7 cellular contexts compared by ENCODE assay signal in the genomic region with DNA sequence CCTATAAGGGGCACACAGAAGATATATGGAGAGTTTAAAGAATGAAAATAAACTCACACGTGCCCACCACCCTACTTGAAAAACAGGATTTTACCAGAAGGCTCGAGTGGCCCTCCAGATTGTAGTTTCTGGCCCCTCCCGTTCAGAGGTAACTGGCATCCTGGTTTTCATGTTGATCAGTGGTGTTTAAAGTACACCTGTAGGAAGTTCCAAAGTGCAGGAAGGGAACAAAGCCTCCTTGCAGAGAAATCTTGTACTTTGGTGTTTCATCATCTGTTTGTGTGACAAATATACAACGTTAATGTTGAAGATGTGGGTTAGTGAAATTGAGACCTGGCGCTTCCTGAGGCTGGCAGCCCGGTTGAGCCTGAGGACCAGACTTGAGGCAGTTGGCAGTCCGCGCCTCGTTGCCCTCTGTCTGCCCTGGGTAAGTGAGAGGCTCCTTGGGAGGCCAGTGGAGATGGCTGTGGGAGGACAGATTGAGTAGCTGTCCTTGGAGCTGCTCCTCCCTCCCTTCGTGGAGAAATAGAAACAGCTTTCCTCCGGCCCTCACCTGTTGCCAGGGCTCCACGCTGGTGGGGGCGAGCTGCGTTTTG. TPM values are rescaled to one million over a fixed set of nuclear protein-coding genes. Genes with fewer than 3 reads are reported as not detected.
A peak's percentile ranks its signal among the peaks of the same experiment; 100 is the strongest.
DNase-seq lines count a peak whose midpoint lies in the region; ATAC-seq, FAIRE-seq and TF ChIP-seq lines count a peak whose summit lies in the region.
"Not testable (repeated sequence)": the region's sequence is repeated elsewhere in the genome, so short reads cannot be mapped to it uniquely, and the experiment has no call there.
"Had no signal": no experiment of that assay in that cellular context is flagged by ENCODE, and none has a peak within 500 bp of the region (broad histone marks: within the 10 kb centered on the region; RNA-seq: fewer than 3 reads in every experiment).

No MANE protein-coding gene starts in this region.

- DNase-seq in GM12878 (ENCODE audit: low read depth, low spot score); left colon; HepG2 (ENCODE audit: low spot score); mucosa of descending colon; upper lobe of right lung: not testable (repeated sequence)

- not testable (repeated sequence) for ATAC-seq in GM12878
- ATAC-seq in left colon (peak; percentile 81), HepG2 (peak; percentile 45), mucosa of descending colon (peak; percentile 81), upper lobe of right lung (peak; percentile 68)

- SMC1A ChIA-PET in GM12878 (lab: Charles Lee; ENCODE audit: uncharacterized antibody, unreplicated experiment): not testable (repeated sequence)

- not testable (repeated sequence) for H3K27me3 ChIP-seq in GM12878 (replicated peaks in 1 of 2; ENCODE audit: control insufficient read depth in 2 of 2, insufficient read depth in 2 of 2, low read length in 1 of 2); HepG2 (ENCODE audit: control insufficient read depth in 1 of 2, insufficient read depth in 2 of 2, low read length in 2 of 2); upper lobe of right lung

- POLR2A ChIA-PET in GM12878 (lab: Charles Lee); HepG2 (lab: Yijun Ruan, JAX): not testable (repeated sequence)

- H3K27ac ChIP-seq in GM12878 (ENCODE audit: control insufficient read depth, insufficient read depth); HepG2 (ENCODE audit: extremely low read length, insufficient read depth, low read length); upper lobe of right lung: not testable (repeated sequence)

- not testable (repeated sequence) for TF ChIP-seq EP300 in GM12878 (IDR thresholded peaks at IDR 0.05; ENCODE audit: borderline replicate concordance in 1 of 2, control insufficient read depth in 1 of 2, low read depth in 2 of 2, low read length in 2 of 2); HepG2 (IDR thresholded peaks at IDR 0.05; ENCODE audit: low read depth in 2 of 2, low read length in 2 of 2); HepG2 (CRISPR knock-in tag; IDR thresholded peaks at IDR 0.05; ENCODE audit: borderline replicate concordance)

- no CpG with 5 or more reads among the region's 14 CpGs for WGBS in GM12878 (ENCODE audit: insufficient coverage, insufficient replicate concordance, low lambda C conversion rate, missing lambda C conversion rate)
- WGBS in HepG2 (ENCODE audit: low lambda C conversion rate): 10% methylated on average over 1 of the region's 14 CpGs

- CTCF ChIA-PET in GM12878 (lab: Yijun Ruan, JAX); HepG2 (lab: Yijun Ruan, JAX; ENCODE audit: low intra/inter-chr PET ratio, low total read pairs): not testable (repeated sequence)

- H3K36me3 ChIP-seq in GM12878 (ENCODE audit: control insufficient read depth in 2 of 2, insufficient read depth in 2 of 2, low read length in 1 of 2); HepG2 (replicated peaks in 1 of 2; ENCODE audit: control insufficient read depth in 1 of 2, insufficient read depth in 2 of 2, low read length in 2 of 2); mucosa of descending colon (ENCODE audit: low read depth); upper lobe of right lung: not testable (repeated sequence)

- RAD21 ChIA-PET in GM12878 (lab: Charles Lee; ENCODE audit: unreplicated experiment): not testable (repeated sequence)

- TF ChIP-seq CTCF in GM12878 (IDR thresholded peaks at IDR 0.05 in 2 of 3, conservative IDR thresholded peaks at IDR 0.05 in 1 of 3; ENCODE audit: control insufficient read depth in 2 of 3, extremely low read depth in 1 of 3, insufficient read depth in 1 of 3, low read depth in 3 of 3, low read length in 3 of 3); HepG2 (CRISPR knock-in tag; IDR thresholded peaks at IDR 0.05); mucosa of descending colon (IDR thresholded peaks at IDR 0.05); upper lobe of right lung (IDR thresholded peaks at IDR 0.05): not testable (repeated sequence)

- TF ChIP-seq POLR2A in GM12878 (IDR thresholded peaks at IDR 0.05; ENCODE audit: low read depth, low read length); HepG2 (IDR thresholded peaks at IDR 0.05; ENCODE audit: insufficient read depth in 1 of 2, low read depth in 2 of 2, low read length in 2 of 2): not testable (repeated sequence)

- H2AFZ ChIP-seq in GM12878 (ENCODE audit: control insufficient read depth, low read depth, low read length); HepG2 (ENCODE audit: low read length): not testable (repeated sequence)

- H3K4me2 ChIP-seq in GM12878 (ENCODE audit: control insufficient read depth, insufficient read depth); HepG2 (ENCODE audit: low read depth, low read length): not testable (repeated sequence)

- H4K20me1 ChIP-seq in GM12878 (ENCODE audit: control insufficient read depth, insufficient read depth); HepG2 (ENCODE audit: insufficient read depth, low read length): not testable (repeated sequence)

- in situ Hi-C loops in GM12878 (cut with MboI); HepG2 (cut with HindIII; ENCODE audit: extremely low pct_ligation_motif_present, low pct_unique_long_range_greater_than_20kb): not testable (repeated sequence)

- H3K9me3 ChIP-seq in GM12878 (replicated peaks; ENCODE audit: control insufficient read depth, insufficient read depth, low read length); HepG2 (ENCODE audit: low read length); mucosa of descending colon; upper lobe of right lung: not testable (repeated sequence)

- not testable (repeated sequence) for H3K4me1 ChIP-seq in GM12878 (ENCODE audit: control insufficient read depth, insufficient read depth, low read length); mucosa of descending colon (ENCODE audit: low read depth); upper lobe of right lung
- peaks cover 14% of the 10 kb centered on the region for H3K4me1 ChIP-seq in HepG2 (ENCODE audit: insufficient read depth, low read length)

- intact Hi-C loops in GM12878 (cut with micrococcal nuclease; ENCODE audit: unreplicated experiment); left colon (cut with DNase I, micrococcal nuclease); HepG2 (cut with micrococcal nuclease; ENCODE audit: unreplicated experiment); mucosa of descending colon (cut with DNase I, micrococcal nuclease); upper lobe of right lung (cut with DNase I): not testable (repeated sequence)

- H3K4me3 ChIP-seq in GM12878; HepG2 (replicated peaks in 1 of 3; ENCODE audit: insufficient read depth in 1 of 3, low read depth in 2 of 3, low read length in 3 of 3); mucosa of descending colon; upper lobe of right lung: not testable (repeated sequence)

- H3K79me2 ChIP-seq in GM12878 (ENCODE audit: control insufficient read depth, insufficient read depth, low read length): not testable (repeated sequence)
- peaks cover 18% of the 10 kb centered on the region for H3K79me2 ChIP-seq in HepG2 (ENCODE audit: insufficient read depth, low read length)

- BruUV-seq in GM12878 (replicated peaks; lab: Mats Ljungman, UMichigan); HepG2 (replicated peaks; lab: Mats Ljungman, UMichigan): not testable (repeated sequence)

- not testable (repeated sequence) for TF ChIP-seq RAD21 in GM12878 (IDR thresholded peaks at IDR 0.05; ENCODE audit: insufficient read depth, low read depth, low read length); HepG2 (CRISPR knock-in tag; IDR thresholded peaks at IDR 0.05)

- not testable (repeated sequence) for H3K9ac ChIP-seq in GM12878 (ENCODE audit: control insufficient read depth, insufficient read depth, low read length); HepG2 (ENCODE audit: insufficient read depth, low read depth, low read length)

- FAIRE-seq in GM12878 (lab: Jason Lieb, UNC): peak; percentile 66
- peak; percentile 83 for FAIRE-seq in HepG2 (lab: Jason Lieb, UNC)

RNA-seq across cellular contexts. Expression of a gene that starts 12.6 kb away (rescaled TPM):
- total RNA-seq in GM12878 (2013; cell fraction: nucleolus; rRNA removed): 62.9 and 66.4 TPM in 2 replicates
- total RNA-seq in GM12878 (2014; rRNA removed): 18.2 and 22.7 TPM in 2 replicates
- total RNA-seq in GM12878 (2014; rRNA removed; fragmentation: Illumina TruSeq; extraction: Trizol): 15.8 and 18.0 TPM in 2 replicates
- total RNA-seq in GM12878 (2021): 35.7 and 39.0 TPM in 2 replicates
- 11.0 TPM for polyA plus RNA-seq in GM12878 (2011; ENCODE audit: low read depth)
- 40.1 and 41.3 TPM in 2 replicates for polyA plus RNA-seq in GM12878 (2011; rRNA removed)
- polyA plus RNA-seq in GM12878 (2011; cell fraction: cytosol; rRNA removed): 30.9 and 33.6 TPM in 2 replicates
- 45.6 and 48.6 TPM in 2 replicates for polyA plus RNA-seq in GM12878 (2011; cell fraction: nucleus; rRNA removed)
- 15.1 and 19.1 TPM in 2 replicates for polyA plus RNA-seq in GM12878 (2012)
- 31.6 and 38.5 TPM in 2 replicates for polyA plus RNA-seq in GM12878 (2014; fragmentation: Illumina TruSeq; extraction: Trizol)
- polyA plus RNA-seq in GM12878 (2014; fragmentation: Nextera tagmentation; extraction: Ambion mirVana): 1 to 10 TPM; 3.9 to 5.2 TPM
- polyA plus RNA-seq in GM12878 (2014; rRNA removed): 24.7 and 25.5 TPM in 2 replicates
- 10 to 100 TPM; 26.3 to 30.8 TPM for polyA plus RNA-seq in GM12878 (2016; fragmentation: Nextera tagmentation; extraction: Ambion mirVana)
- 46.2 and 54.6 TPM in 2 replicates for polyA minus RNA-seq in GM12878 (2011; rRNA and poly(A)+ RNA removed)
- polyA minus RNA-seq in GM12878 (2011; cell fraction: cytosol; rRNA and poly(A)+ RNA removed): 11.4 and 16.6 TPM in 2 replicates
- polyA minus RNA-seq in GM12878 (2011; cell fraction: nucleus; rRNA and poly(A)+ RNA removed): 18.3 and 23.6 TPM in 2 replicates
- total RNA-seq in left colon: 10 to 100 TPM; 71.1 to 77.4 TPM
- total RNA-seq in HepG2 (2016; rRNA removed; fragmentation: Illumina TruSeq; extraction: Trizol): 59.6 and 72.9 TPM in 2 replicates
- total RNA-seq in HepG2 (2016; cell fraction: cytosol; rRNA removed; fragmentation: Illumina TruSeq; extraction: Trizol; ENCODE audit: low read depth): 53.8 and 58.1 TPM in 2 replicates
- total RNA-seq in HepG2 (2016; cell fraction: insoluble cytoplasmic fraction; rRNA removed; fragmentation: Illumina TruSeq; extraction: Trizol): 57.5 and 62.0 TPM in 2 replicates
- 43.6 and 57.5 TPM in 2 replicates for total RNA-seq in HepG2 (2016; cell fraction: membrane; rRNA removed; fragmentation: Illumina TruSeq; extraction: Trizol)
- total RNA-seq in HepG2 (2016; cell fraction: nucleus; rRNA removed; fragmentation: Illumina TruSeq; extraction: Trizol): 40.5 and 51.1 TPM in 2 replicates
- 129 TPM in 2 replicates for polyA plus RNA-seq in HepG2 (2011; rRNA removed)
- polyA plus RNA-seq in HepG2 (2011; cell fraction: cytosol; rRNA removed): 93.3 and 120 TPM in 2 replicates
- polyA plus RNA-seq in HepG2 (2011; cell fraction: nucleus; rRNA removed): 125 and 138 TPM in 2 replicates
- 68.8 and 96.6 TPM in 2 replicates for polyA plus RNA-seq in HepG2 (2012)
- 21.1 and 27.5 TPM in 2 replicates for polyA plus RNA-seq in HepG2 (2016; cell fraction: cytosol; fragmentation: Illumina TruSeq; extraction: Trizol; ENCODE audit: low read depth)
- polyA plus RNA-seq in HepG2 (2016; cell fraction: insoluble cytoplasmic fraction; fragmentation: Illumina TruSeq; extraction: Trizol; ENCODE audit: low read depth): 55.5 and 59.6 TPM in 2 replicates
- 31.1 and 35.0 TPM in 2 replicates for polyA plus RNA-seq in HepG2 (2016; cell fraction: membrane; fragmentation: Illumina TruSeq; extraction: Trizol; ENCODE audit: low read depth)
- 66.4 and 80.4 TPM in 2 replicates for polyA plus RNA-seq in HepG2 (2016; cell fraction: nucleus; fragmentation: Illumina TruSeq; extraction: Trizol; ENCODE audit: insufficient read depth, low read depth)
- 39.6 and 230 TPM in 2 replicates for polyA minus RNA-seq in HepG2 (2011; rRNA and poly(A)+ RNA removed; ENCODE audit: low replicate concordance)
- 117 and 142 TPM in 2 replicates for polyA minus RNA-seq in HepG2 (2011; cell fraction: cytosol; rRNA and poly(A)+ RNA removed)
- 118 and 140 TPM in 2 replicates for polyA minus RNA-seq in HepG2 (2011; cell fraction: nucleus; rRNA and poly(A)+ RNA removed)
- 10 to 100 TPM; 73.3 to 79.6 (median 79.3) TPM for total RNA-seq in mucosa of descending colon
- total RNA-seq in upper lobe of right lung: 90.9 TPM

RNA-seq across cellular contexts. Expression of a gene that starts 19.2 kb away (rescaled TPM):
- 0.98 TPM in 1 of 2 replicates, not detected in the other for total RNA-seq in GM12878 (2013; cell fraction: nucleolus; rRNA removed)
- total RNA-seq in GM12878 (2014; rRNA removed): not detected in 2 replicates
- total RNA-seq in GM12878 (2014; rRNA removed; fragmentation: Illumina TruSeq; extraction: Trizol): not detected in 2 replicates
- 0.15 TPM in 1 of 2 replicates, not detected in the other for total RNA-seq in GM12878 (2021)
- polyA plus RNA-seq in GM12878 (2011; ENCODE audit: low read depth): not detected
- polyA plus RNA-seq in GM12878 (2011; rRNA removed): 0.05 TPM in 1 of 2 replicates, not detected in the other
- 0.13 TPM in 1 of 2 replicates, not detected in the other for polyA plus RNA-seq in GM12878 (2011; cell fraction: cytosol; rRNA removed)
- polyA plus RNA-seq in GM12878 (2011; cell fraction: nucleus; rRNA removed): 0.16 TPM in 1 of 2 replicates, not detected in the other
- polyA plus RNA-seq in GM12878 (2012): 2.8 TPM in 1 of 2 replicates, not detected in the other
- polyA plus RNA-seq in GM12878 (2014; fragmentation: Illumina TruSeq; extraction: Trizol): not detected in 2 replicates
- polyA plus RNA-seq in GM12878 (2014; fragmentation: Nextera tagmentation; extraction: Ambion mirVana): 1 to 10 TPM in 1 of 2 experiments, not detected in 1; 1.5 TPM
- not detected in 2 replicates for polyA plus RNA-seq in GM12878 (2014; rRNA removed)
- polyA plus RNA-seq in GM12878 (2016; fragmentation: Nextera tagmentation; extraction: Ambion mirVana): 1 to 10 TPM; 3.9 to 8.2 TPM
- polyA minus RNA-seq in GM12878 (2011; rRNA and poly(A)+ RNA removed): 0.31 TPM in 1 of 2 replicates, not detected in the other
- not detected in 2 replicates for polyA minus RNA-seq in GM12878 (2011; cell fraction: cytosol; rRNA and poly(A)+ RNA removed)
- polyA minus RNA-seq in GM12878 (2011; cell fraction: nucleus; rRNA and poly(A)+ RNA removed): 0.36 and 0.96 TPM in 2 replicates
- total RNA-seq in left colon: under 1 TPM; 0.70 TPM
- not detected in 2 replicates for total RNA-seq in HepG2 (2016; rRNA removed; fragmentation: Illumina TruSeq; extraction: Trizol)
- total RNA-seq in HepG2 (2016; cell fraction: cytosol; rRNA removed; fragmentation: Illumina TruSeq; extraction: Trizol; ENCODE audit: low read depth): not detected in 2 replicates
- total RNA-seq in HepG2 (2016; cell fraction: insoluble cytoplasmic fraction; rRNA removed; fragmentation: Illumina TruSeq; extraction: Trizol): not detected in 2 replicates
- total RNA-seq in HepG2 (2016; cell fraction: membrane; rRNA removed; fragmentation: Illumina TruSeq; extraction: Trizol): not detected in 2 replicates
- total RNA-seq in HepG2 (2016; cell fraction: nucleus; rRNA removed; fragmentation: Illumina TruSeq; extraction: Trizol): not detected in 2 replicates
- 0.04 TPM in 1 of 2 replicates, not detected in the other for polyA plus RNA-seq in HepG2 (2011; rRNA removed)
- not detected in 2 replicates for polyA plus RNA-seq in HepG2 (2011; cell fraction: cytosol; rRNA removed)
- polyA plus RNA-seq in HepG2 (2011; cell fraction: nucleus; rRNA removed): 0.16 TPM in 1 of 2 replicates, not detected in the other
- not detected in 2 replicates for polyA plus RNA-seq in HepG2 (2012)
- polyA plus RNA-seq in HepG2 (2016; cell fraction: cytosol; fragmentation: Illumina TruSeq; extraction: Trizol; ENCODE audit: low read depth): not detected in 2 replicates
- polyA plus RNA-seq in HepG2 (2016; cell fraction: insoluble cytoplasmic fraction; fragmentation: Illumina TruSeq; extraction: Trizol; ENCODE audit: low read depth): not detected in 2 replicates
- not detected in 2 replicates for polyA plus RNA-seq in HepG2 (2016; cell fraction: membrane; fragmentation: Illumina TruSeq; extraction: Trizol; ENCODE audit: low read depth)
- not detected in 2 replicates for polyA plus RNA-seq in HepG2 (2016; cell fraction: nucleus; fragmentation: Illumina TruSeq; extraction: Trizol; ENCODE audit: insufficient read depth, low read depth)
- polyA minus RNA-seq in HepG2 (2011; rRNA and poly(A)+ RNA removed; ENCODE audit: low replicate concordance): 0.10 and 0.16 TPM in 2 replicates
- not detected in 2 replicates for polyA minus RNA-seq in HepG2 (2011; cell fraction: cytosol; rRNA and poly(A)+ RNA removed)
- polyA minus RNA-seq in HepG2 (2011; cell fraction: nucleus; rRNA and poly(A)+ RNA removed): 0.37 and 0.52 TPM in 2 replicates
- 1 to 10 TPM in 1 of 3 donors, under 1 TPM in 1, not detected in 1; 0.89 to 1.2 TPM for total RNA-seq in mucosa of descending colon
- 1.4 TPM for total RNA-seq in upper lobe of right lung
- total RNA-seq: H9 had no signal
- polyA plus RNA-seq: A549 had no signal

RNA-seq across cellular contexts. Expression of a gene that starts 30.2 kb away (rescaled TPM):
- total RNA-seq in GM12878 (2013; cell fraction: nucleolus; rRNA removed): 69.9 and 87.2 TPM in 2 replicates
- 26.3 and 32.2 TPM in 2 replicates for total RNA-seq in GM12878 (2014; rRNA removed)
- total RNA-seq in GM12878 (2014; rRNA removed; fragmentation: Illumina TruSeq; extraction: Trizol): 8.0 and 8.9 TPM in 2 replicates
- total RNA-seq in GM12878 (2021): 35.1 and 41.8 TPM in 2 replicates
- polyA plus RNA-seq in GM12878 (2011; ENCODE audit: low read depth): 4.6 TPM
- polyA plus RNA-seq in GM12878 (2011; rRNA removed): 3.0 and 5.2 TPM in 2 replicates
- 8.4 and 14.9 TPM in 2 replicates for polyA plus RNA-seq in GM12878 (2011; cell fraction: cytosol; rRNA removed)
- 92.7 and 133 TPM in 2 replicates for polyA plus RNA-seq in GM12878 (2011; cell fraction: nucleus; rRNA removed)
- polyA plus RNA-seq in GM12878 (2012): 17.9 and 19.9 TPM in 2 replicates
- 0.76 and 3.9 TPM in 2 replicates for polyA plus RNA-seq in GM12878 (2014; fragmentation: Illumina TruSeq; extraction: Trizol)
- under 1 TPM in 1 of 2 experiments, not detected in 1; 0.60 TPM for polyA plus RNA-seq in GM12878 (2014; fragmentation: Nextera tagmentation; extraction: Ambion mirVana)
- polyA plus RNA-seq in GM12878 (2014; rRNA removed): 35.6 and 38.4 TPM in 2 replicates
- polyA plus RNA-seq in GM12878 (2016; fragmentation: Nextera tagmentation; extraction: Ambion mirVana): 10 to 100 TPM; 24.3 to 29.4 TPM
- 3.6 and 13.4 TPM in 2 replicates for polyA minus RNA-seq in GM12878 (2011; rRNA and poly(A)+ RNA removed)
- 4.2 and 7.5 TPM in 2 replicates for polyA minus RNA-seq in GM12878 (2011; cell fraction: cytosol; rRNA and poly(A)+ RNA removed)
- 27.3 and 47.7 TPM in 2 replicates for polyA minus RNA-seq in GM12878 (2011; cell fraction: nucleus; rRNA and poly(A)+ RNA removed)
- total RNA-seq in left colon: 10 to 100 TPM; 31.5 to 31.7 TPM
- total RNA-seq in HepG2 (2016; rRNA removed; fragmentation: Illumina TruSeq; extraction: Trizol): 13.8 and 39.1 TPM in 2 replicates
- 14.4 and 16.3 TPM in 2 replicates for total RNA-seq in HepG2 (2016; cell fraction: cytosol; rRNA removed; fragmentation: Illumina TruSeq; extraction: Trizol; ENCODE audit: low read depth)
- total RNA-seq in HepG2 (2016; cell fraction: insoluble cytoplasmic fraction; rRNA removed; fragmentation: Illumina TruSeq; extraction: Trizol): 15.5 and 37.7 TPM in 2 replicates
- total RNA-seq in HepG2 (2016; cell fraction: membrane; rRNA removed; fragmentation: Illumina TruSeq; extraction: Trizol): 11.4 and 12.8 TPM in 2 replicates
- 56.5 and 57.9 TPM in 2 replicates for total RNA-seq in HepG2 (2016; cell fraction: nucleus; rRNA removed; fragmentation: Illumina TruSeq; extraction: Trizol)
- 33.5 and 51.3 TPM in 2 replicates for polyA plus RNA-seq in HepG2 (2011; rRNA removed)
- polyA plus RNA-seq in HepG2 (2011; cell fraction: cytosol; rRNA removed): 12.9 and 24.3 TPM in 2 replicates
- 624 and 803 TPM in 2 replicates for polyA plus RNA-seq in HepG2 (2011; cell fraction: nucleus; rRNA removed)
- 30.1 and 34.2 TPM in 2 replicates for polyA plus RNA-seq in HepG2 (2012)
- 5.3 and 8.4 TPM in 2 replicates for polyA plus RNA-seq in HepG2 (2016; cell fraction: cytosol; fragmentation: Illumina TruSeq; extraction: Trizol; ENCODE audit: low read depth)
- 11.9 and 12.8 TPM in 2 replicates for polyA plus RNA-seq in HepG2 (2016; cell fraction: insoluble cytoplasmic fraction; fragmentation: Illumina TruSeq; extraction: Trizol; ENCODE audit: low read depth)
- polyA plus RNA-seq in HepG2 (2016; cell fraction: membrane; fragmentation: Illumina TruSeq; extraction: Trizol; ENCODE audit: low read depth): 7.2 and 9.8 TPM in 2 replicates
- polyA plus RNA-seq in HepG2 (2016; cell fraction: nucleus; fragmentation: Illumina TruSeq; extraction: Trizol; ENCODE audit: insufficient read depth, low read depth): 125 and 129 TPM in 2 replicates
- 20.8 and 63.2 TPM in 2 replicates for polyA minus RNA-seq in HepG2 (2011; rRNA and poly(A)+ RNA removed; ENCODE audit: low replicate concordance)
- polyA minus RNA-seq in HepG2 (2011; cell fraction: cytosol; rRNA and poly(A)+ RNA removed): 11.8 and 13.7 TPM in 2 replicates
- 81.2 and 102 TPM in 2 replicates for polyA minus RNA-seq in HepG2 (2011; cell fraction: nucleus; rRNA and poly(A)+ RNA removed)
- 10 to 100 TPM; 33.6 to 51.2 (median 38.4) TPM for total RNA-seq in mucosa of descending colon
- total RNA-seq in upper lobe of right lung: 61.7 TPM

RNA-seq across cellular contexts. Expression of a gene that starts 36.6 kb away (rescaled TPM):
- 23.2 and 35.0 TPM in 2 replicates for total RNA-seq in GM12878 (2013; cell fraction: nucleolus; rRNA removed)
- total RNA-seq in GM12878 (2014; rRNA removed) (14.0 and 19.1 TPM in 2 replicates), GM12878 (2014; rRNA removed; fragmentation: Illumina TruSeq; extraction: Trizol) (8.2 and 10.4 TPM in 2 replicates), GM12878 (2021) (127 and 135 TPM in 2 replicates), left colon (100 to 1,000 TPM; 218 to 230 TPM), HepG2 (2016; rRNA removed; fragmentation: Illumina TruSeq; extraction: Trizol) (7.2 and 10.4 TPM in 2 replicates), mucosa of descending colon (100 to 1,000 TPM; 171 to 261 (median 201) TPM), upper lobe of right lung (298 TPM)
- polyA plus RNA-seq in GM12878 (2011; ENCODE audit: low read depth): 42.6 TPM
- polyA plus RNA-seq in GM12878 (2011; rRNA removed) (1.5 and 5.9 TPM in 2 replicates), GM12878 (2014; fragmentation: Illumina TruSeq; extraction: Trizol) (8.7 and 17.6 TPM in 2 replicates), GM12878 (2014; fragmentation: Nextera tagmentation; extraction: Ambion mirVana) (10 to 100 TPM in 1 of 2 experiments, 1 to 10 TPM in 1; 2.4 to 16.5 TPM), GM12878 (2014; rRNA removed) (32.2 and 53.4 TPM in 2 replicates), GM12878 (2016; fragmentation: Nextera tagmentation; extraction: Ambion mirVana) (100 to 1,000 TPM; 107 to 115 TPM), HepG2 (2011; rRNA removed) (20.1 and 21.1 TPM in 2 replicates)
- polyA plus RNA-seq in GM12878 (2011; cell fraction: cytosol; rRNA removed): 17.1 and 29.2 TPM in 2 replicates
- polyA plus RNA-seq in GM12878 (2011; cell fraction: nucleus; rRNA removed): 23.8 and 36.7 TPM in 2 replicates
- 148 and 155 TPM in 2 replicates for polyA plus RNA-seq in GM12878 (2012)
- 7.2 and 8.9 TPM in 2 replicates for polyA minus RNA-seq in GM12878 (2011; rRNA and poly(A)+ RNA removed)
- polyA minus RNA-seq in GM12878 (2011; cell fraction: cytosol; rRNA and poly(A)+ RNA removed): 44.1 and 66.7 TPM in 2 replicates
- 8.8 and 18.3 TPM in 2 replicates for polyA minus RNA-seq in GM12878 (2011; cell fraction: nucleus; rRNA and poly(A)+ RNA removed)
- total RNA-seq in HepG2 (2016; cell fraction: cytosol; rRNA removed; fragmentation: Illumina TruSeq; extraction: Trizol; ENCODE audit: low read depth): 7.6 and 9.4 TPM in 2 replicates
- 5.7 and 10.1 TPM in 2 replicates for total RNA-seq in HepG2 (2016; cell fraction: insoluble cytoplasmic fraction; rRNA removed; fragmentation: Illumina TruSeq; extraction: Trizol)
- total RNA-seq in HepG2 (2016; cell fraction: membrane; rRNA removed; fragmentation: Illumina TruSeq; extraction: Trizol): 11.1 and 14.0 TPM in 2 replicates
- total RNA-seq in HepG2 (2016; cell fraction: nucleus; rRNA removed; fragmentation: Illumina TruSeq; extraction: Trizol): 13.6 and 17.3 TPM in 2 replicates
- polyA plus RNA-seq in HepG2 (2011; cell fraction: cytosol; rRNA removed): 29.7 and 32.0 TPM in 2 replicates
- polyA plus RNA-seq in HepG2 (2011; cell fraction: nucleus; rRNA removed): 42.5 and 51.4 TPM in 2 replicates
- polyA plus RNA-seq in HepG2 (2012): 133 and 154 TPM in 2 replicates
- 106 and 119 TPM in 2 replicates for polyA plus RNA-seq in HepG2 (2016; cell fraction: cytosol; fragmentation: Illumina TruSeq; extraction: Trizol; ENCODE audit: low read depth)
- polyA plus RNA-seq in HepG2 (2016; cell fraction: insoluble cytoplasmic fraction; fragmentation: Illumina TruSeq; extraction: Trizol; ENCODE audit: low read depth): 50.3 and 60.7 TPM in 2 replicates
- 97.9 and 104 TPM in 2 replicates for polyA plus RNA-seq in HepG2 (2016; cell fraction: membrane; fragmentation: Illumina TruSeq; extraction: Trizol; ENCODE audit: low read depth)
- polyA plus RNA-seq in HepG2 (2016; cell fraction: nucleus; fragmentation: Illumina TruSeq; extraction: Trizol; ENCODE audit: insufficient read depth, low read depth): 168 and 190 TPM in 2 replicates
- polyA minus RNA-seq in HepG2 (2011; rRNA and poly(A)+ RNA removed; ENCODE audit: low replicate concordance): 20.0 and 29.5 TPM in 2 replicates
- 52.8 and 62.5 TPM in 2 replicates for polyA minus RNA-seq in HepG2 (2011; cell fraction: cytosol; rRNA and poly(A)+ RNA removed)
- polyA minus RNA-seq in HepG2 (2011; cell fraction: nucleus; rRNA and poly(A)+ RNA removed): 10.4 and 11.5 TPM in 2 replicates
